8 cellular contexts compared by ENCODE assay signal in genomic region chr5:74865799-74866652, GRCh38. TPM values are rescaled to one million over a fixed set of nuclear protein-coding genes. Genes with fewer than 3 reads are reported as not detected.
A peak's percentile ranks its signal among the peaks of the same experiment; 100 is the strongest.
DNase-seq lines count a peak whose midpoint lies in the region; ATAC-seq and TF ChIP-seq lines count a peak whose summit lies in the region.

Gene FAM169A, minus strand, starts transcription at chr5:74866387. Its CDS starts 24,711 bp downstream, at chr5:74841676.

- peak; percentile 1 for DNase-seq in NCI-H2107 (lab: John Stamatoyannopoulos, UW)
- no peak for DNase-seq in NCI-H2107 treated with DMSO at 0.1 percent for 48 hours (lab: John Stamatoyannopoulos, UW; ENCODE audit: unreplicated experiment)
- DNase-seq in HK-2 (ENCODE audit: unreplicated experiment), result peak; percentile 44
- peak; percentile 31 for DNase-seq in T-helper 9 cell
- DNase-seq in body of pancreas, result peak; percentile 28 to 54 (median 39)
- DNase-seq in immature natural killer cell, result peak; percentile 76 to 83 (median 79)
- DNase-seq in stimulated activated CD4-positive, alpha-beta T cell treated with anti-CD3 and anti-CD28 coated beads, Interleukin-12 subunit alpha, Interleukin-12 subunit beta, amount 100 ng/mL, for 24 hours (ENCODE audit: low read depth in 2 of 2), result peak; percentile 15 to 33

- H3K36me3 ChIP-seq in body of pancreas (replicated peaks in 1 of 2; ENCODE audit: insufficient read depth in 1 of 2, low read depth in 2 of 2), result no peaks in the 10 kb centered on the region

- ATAC-seq in body of pancreas (peak; percentile 78), GM18870 (IDR thresholded peaks at IDR 0.05; ENCODE audit: unreplicated experiment) (no peak)

- H3K27ac ChIP-seq in body of pancreas, result peak within 1 kb of the TSS in 3 of 4 donors; percentile 37 to 77 (median 72)

- peaks cover 16% of the 10 kb centered on the region for H3K4me1 ChIP-seq in body of pancreas

- H3K4me1 Mint-ChIP-seq in immature natural killer cell, result peaks cover 26 to 58% of the 10 kb centered on the region in 2 donors

- H3K4me3 Mint-ChIP-seq in immature natural killer cell, result peak within 1 kb of the TSS; percentile 91 to 97 (median 96)

- peaks cover 2 to 16% (median 11%) of the 10 kb centered on the region in 3 donors for H3K27me3 Mint-ChIP-seq in immature natural killer cell (ENCODE audit: low read depth in 3 of 3)

- no peak for TF ChIP-seq CTCF in body of pancreas (IDR thresholded peaks at IDR 0.05)

- 1% methylated on average over 97 of the region's 127 CpGs; no CpG with 5 or more reads in 1 of the 2 donors for WGBS in body of pancreas, 2 donors

- H3K27me3 ChIP-seq in body of pancreas, result no peaks in the 10 kb centered on the region

- H3K9me3 Mint-ChIP-seq in immature natural killer cell, result no peaks in the 10 kb centered on the region

- H3K4me3 ChIP-seq in body of pancreas, result peak within 1 kb of the TSS; percentile 14 to 17

- intact Hi-C loops in body of pancreas (cut with DNase I), result no loop called here

- H3K9me3 ChIP-seq in body of pancreas, result no peaks in the 10 kb centered on the region

- no peaks in the 10 kb centered on the region for H3K36me3 Mint-ChIP-seq in immature natural killer cell

- peak within 1 kb of the TSS; percentile 82 to 95 (median 94) for H3K27ac Mint-ChIP-seq in immature natural killer cell

- TF ChIP-seq POLR2A in body of pancreas (IDR thresholded peaks at IDR 0.05), result peak in 1 of 3 donors; percentile 25

RNA-seq across cellular contexts. Expression of gene FAM169A, which starts in this region (rescaled TPM):
- total RNA-seq in body of pancreas, result 1 to 10 TPM; 2.0 to 2.9 TPM
- polyA plus RNA-seq in immature natural killer cell, result 10 to 100 TPM in 1 of 3 donors, 1 to 10 TPM in 2; 2.2 to 13.8 (median 6.8) TPM
